In genomic region chr12:111368684-111369495, GRCh38 we compare ENCODE assay signal across 8 cellular contexts. TPM values are rescaled to one million over a fixed set of nuclear protein-coding genes. Genes with fewer than 3 reads are reported as not detected.
DNase-seq lines count a peak whose midpoint lies in the region; ATAC-seq and TF ChIP-seq lines count a peak whose summit lies in the region.

Gene PHETA1 (minus strand): TSS chr12:111369095. CDS start chr12:111363427, 5,668 bp downstream.

- ATAC-seq in HG02571 (IDR thresholded peaks at IDR 0.05; ENCODE audit: unreplicated experiment) (peak; percentile 94), heart left ventricle (peak; percentile 92 to 96 (median 96))

- H3K4me2 ChIP-seq in trophoblast cell (ENCODE audit: low read length), result peak within 1 kb of the TSS; percentile 96

- no peak within 1 kb of the TSS for H3K23ac ChIP-seq in trophoblast cell (ENCODE audit: low read length)

- H3K18ac ChIP-seq in trophoblast cell (ENCODE audit: low read length), result peak within 1 kb of the TSS; percentile 81

- H3K4me3 ChIP-seq in adipocyte (ENCODE audit: low read length), result peak within 1 kb of the TSS; percentile 94
- H3K4me3 ChIP-seq in heart left ventricle, result peak within 1 kb of the TSS; percentile 75 to 99 (median 84)
- H3K4me3 ChIP-seq in trophoblast cell (ENCODE audit: low read depth, low read length), result peak within 1 kb of the TSS; percentile 94
- peak within 1 kb of the TSS; percentile 70 to 86 (median 78) for H3K4me3 ChIP-seq in tibial nerve

- H3K4me1 ChIP-seq in adipocyte (ENCODE audit: control insufficient read depth, insufficient read depth, low read length) (peaks cover 18% of the 10 kb centered on the region), heart left ventricle (peaks cover 0 to 39% (median 23%) of the 10 kb centered on the region in 12 donors), trophoblast cell (ENCODE audit: control insufficient read depth in 1 of 2, insufficient read depth in 2 of 2, low read length in 2 of 2) (peaks cover 14 to 16% of the 10 kb centered on the region in 2 experiments), tibial nerve (peaks cover 0 to 29% (median 15%) of the 10 kb centered on the region in 4 donors)

- TF ChIP-seq CTCF in heart left ventricle (IDR thresholded peaks at IDR 0.05) (peak in 3 of 12 donors; percentile 7 to 37 (median 17)), tibial nerve (IDR thresholded peaks at IDR 0.05) (peak in 1 of 5 experiments; percentile 51)

- H2BK5ac ChIP-seq in trophoblast cell (ENCODE audit: low read depth, low read length, poor library complexity), result peak within 1 kb of the TSS; percentile 11

- intact Hi-C loops in heart left ventricle (cut with DNase I), result no loop called here

- H4K91ac ChIP-seq in trophoblast cell (ENCODE audit: low read depth, low read length), result peak within 1 kb of the TSS; percentile 62

- H2AK5ac ChIP-seq in trophoblast cell (ENCODE audit: low read length), result peak within 1 kb of the TSS; percentile 63

- H2BK12ac ChIP-seq in trophoblast cell (ENCODE audit: low read length), result peak within 1 kb of the TSS; percentile 35

- H3K27me3 ChIP-seq in adipocyte (replicated peaks; ENCODE audit: control insufficient read depth, insufficient read depth, low read length) (peaks cover 5% of the 10 kb centered on the region), heart left ventricle (no peaks in the 10 kb centered on the region), trophoblast cell (ENCODE audit: insufficient read depth, low read length) (no peaks in the 10 kb centered on the region), tibial nerve (no peaks in the 10 kb centered on the region)

- H3K9me3 ChIP-seq in adipocyte (ENCODE audit: control insufficient read depth, low read length), result no peaks in the 10 kb centered on the region
- no peaks in the 10 kb centered on the region for H3K9me3 ChIP-seq in heart left ventricle
- H3K9me3 ChIP-seq in trophoblast cell (ENCODE audit: insufficient read depth, low read depth, low read length), result peaks cover 1% of the 10 kb centered on the region
- H3K9me3 ChIP-seq in tibial nerve, result no peaks in the 10 kb centered on the region

- H4K12ac ChIP-seq in trophoblast cell (ENCODE audit: low read depth, low read length), result peak within 1 kb of the TSS; percentile 74

- H3K36me3 ChIP-seq in adipocyte (ENCODE audit: control insufficient read depth, insufficient read depth, low read length, severe bottlenecking) (no peaks in the 10 kb centered on the region), heart left ventricle (peaks cover 0 to 13% (median 3%) of the 10 kb centered on the region in 9 donors), trophoblast cell (ENCODE audit: control insufficient read depth in 1 of 2, insufficient read depth in 2 of 2, low read length in 2 of 2) (peaks cover 5 to 13% of the 10 kb centered on the region in 2 experiments), tibial nerve (peaks cover 0 to 25% (median 0%) of the 10 kb centered on the region in 3 donors)

- peaks cover 8% of the 10 kb centered on the region for H3K79me1 ChIP-seq in trophoblast cell (ENCODE audit: low read length)

- H3K9ac ChIP-seq in adipocyte (ENCODE audit: low read length) (peak within 1 kb of the TSS; percentile 93), trophoblast cell (ENCODE audit: low read length) (peak within 1 kb of the TSS; percentile 74)

- H4K8ac ChIP-seq in trophoblast cell (ENCODE audit: low read depth, low read length), result peak within 1 kb of the TSS; percentile 78

- TF ChIP-seq POLR2A in heart left ventricle (IDR thresholded peaks at IDR 0.05) (peak in 1 of 2 donors; percentile 88), tibial nerve (IDR thresholded peaks at IDR 0.05) (peak in 1 of 2 donors; percentile 57)

- peak; percentile 25 to 69 for TF ChIP-seq EP300 in tibial nerve (IDR thresholded peaks at IDR 0.05)

- H3K4ac ChIP-seq in trophoblast cell (ENCODE audit: low read depth, low read length), result peak within 1 kb of the TSS; percentile 43

- DNase-seq in GM04503 (ENCODE audit: low read depth) (peak; percentile 38), NCI-H1048 (lab: John Stamatoyannopoulos, UW) (peak; percentile 55), SW480 (ENCODE audit: low spot score) (peak; percentile 83), adipocyte (ENCODE audit: low read depth) (peak; percentile 96), heart left ventricle (peak; percentile 96 to 97 (median 97)), trophoblast cell (peak; percentile 76 to 83), tibial nerve (ENCODE audit: low spot score in 2 of 2) (peak; percentile 88)

- peak within 1 kb of the TSS; percentile 90 for H2AFZ ChIP-seq in trophoblast cell (ENCODE audit: insufficient read depth, low read length, poor library complexity)

- peak within 1 kb of the TSS; percentile 53 to 89 (median 84) for H3K27ac ChIP-seq in heart left ventricle
- H3K27ac ChIP-seq in trophoblast cell (ENCODE audit: low read depth, low read length), result no peak within 1 kb of the TSS
- peak within 1 kb of the TSS; percentile 26 to 80 (median 67) for H3K27ac ChIP-seq in tibial nerve

- peaks cover 7% of the 10 kb centered on the region for H3K79me2 ChIP-seq in trophoblast cell (ENCODE audit: control insufficient read depth, insufficient read depth, low read length, poor library complexity)

- 1% methylated on average over 34 to 77 of the region's 77 CpGs for WGBS in heart left ventricle, 4 donors
- no CpG with 5 or more reads among the region's 77 CpGs for WGBS in trophoblast cell (ENCODE audit: extremely low coverage, insufficient coverage, insufficient read length)
- 1 to 2% methylated on average over 19 to 23 of the region's 77 CpGs for WGBS in tibial nerve, 2 donors

- peak within 1 kb of the TSS; percentile 59 for H2BK120ac ChIP-seq in trophoblast cell (ENCODE audit: insufficient read depth, low read length, poor library complexity)

- peak within 1 kb of the TSS; percentile 80 for H3K14ac ChIP-seq in trophoblast cell (ENCODE audit: low read length)

RNA-seq across cellular contexts. Expression of gene PHETA1, which starts in this region (rescaled TPM):
- 10 to 100 TPM; 12.8 to 48.7 (median 23.7) TPM for total RNA-seq in heart left ventricle
- polyA plus RNA-seq in heart left ventricle, result 10 to 100 TPM; 29.5 to 35.1 TPM
- 7.2 and 7.5 TPM in 2 replicates for polyA plus RNA-seq in trophoblast cell (2013)
- 10 to 100 TPM; 12.7 to 26.6 (median 18.3) TPM for total RNA-seq in tibial nerve

Comparison
In these comparisons a context has a peak if more than half of its experiments do, and no peak if none do; other contexts are left out.
1. DNase-seq: peak in every context shown above with its lines; median percentile 97 in heart left ventricle; 96 in adipocyte; 88 in tibial nerve; 83 in SW480; 80 in trophoblast cell; 55 in NCI-H1048; 38 in GM04503.